18 cellular contexts compared by ENCODE assay signal in genomic region chr12:84874825-84875139, GRCh38. TPM values are rescaled to one million over a fixed set of nuclear protein-coding genes. Genes with fewer than 3 reads are reported as not detected.
DNase-seq lines count a peak whose midpoint lies in the region; ATAC-seq and TF ChIP-seq lines count a peak whose summit lies in the region.
"Had no signal": no experiment of that assay in that cellular context is flagged by ENCODE, and none has a peak within 500 bp of the region (broad histone marks: within the 10 kb centered on the region; RNA-seq: fewer than 3 reads in every experiment).

No MANE protein-coding gene starts in this region.

- TF ChIP-seq EP300 in esophagus muscularis mucosa (IDR thresholded peaks at IDR 0.05), result no peak

- DNase-seq in natural killer cell, result no peak
- DNase-seq in natural killer cell treated with Interleukin-12 subunit alpha and Interleukin-12 subunit beta and Interleukin-15 and Interleukin-18, amount 100 ng/mL, for 72 hours (ENCODE audit: low spot score), result no peak
- DNase-seq in HCT116 (ENCODE audit: low read depth, low spot score), result no peak
- DNase-seq in RWPE1 (ENCODE audit: low spot score), result no peak
- DNase-seq in DMS153 (lab: John Stamatoyannopoulos, UW), result no peak
- DNase-seq in esophagus muscularis mucosa (ENCODE audit: extremely low spot score), result no peak
- DNase-seq in stimulated activated naive CD8-positive, alpha-beta T cell treated with anti-CD3 and anti-CD28 coated beads, Interleukin-15, Interleukin-2, amounts not matched to agents 100 U/mL and 50 U/mL, for 24 hours, result no peak
- DNase-seq in stimulated activated CD4-positive, alpha-beta T cell treated with anti-CD3 and anti-CD28 coated beads, Interleukin-15, amount 100 ng/mL, for 24 hours, result no peak
- DNase-seq: activated CD8-positive, alpha-beta memory T cell treated with anti-CD3 and anti-CD28 coated beads, Interleukin-2, amount 10 ng/mL, durations not matched to agents 7 days and 5 days; activated naive CD4-positive, alpha-beta T cell treated with anti-CD3 and anti-CD28 coated beads, Interleukin-2, amount 10 ng/mL, durations not matched to agents 7 days and 5 days; heart right ventricle; left colon; NCI-H187; pancreas; right cardiac atrium; stomach had no signal

- H3K4me1 ChIP-seq in HCT116 (ENCODE audit: control insufficient read depth in 1 of 2, insufficient read depth in 2 of 2, low read length in 2 of 2) (no peaks in the 10 kb centered on the region), esophagus muscularis mucosa (no peaks in the 10 kb centered on the region)
- H3K4me1 ChIP-seq: heart right ventricle, pancreas, stomach had no signal

- H3K9me3 Mint-ChIP-seq in natural killer cell, result no peaks in the 10 kb centered on the region
- H3K9me3 Mint-ChIP-seq in natural killer cell treated with Interleukin-12 subunit alpha and Interleukin-12 subunit beta and Interleukin-15 and Interleukin-18, amount 100 ng/mL, for 72 hours, result no peaks in the 10 kb centered on the region
- H3K9me3 Mint-ChIP-seq: activated naive CD4-positive, alpha-beta T cell treated with anti-CD3 and anti-CD28 coated beads, Interleukin-2, amount 10 ng/mL, durations not matched to agents 7 days and 5 days had no signal

- no peak for TF ChIP-seq RAD21 in HCT116 (IDR thresholded peaks at IDR 0.05; ENCODE audit: low read depth)

- no peak overlapping the region for H3K27ac Mint-ChIP-seq in natural killer cell
- H3K27ac Mint-ChIP-seq in natural killer cell treated with Interleukin-12 subunit alpha and Interleukin-12 subunit beta and Interleukin-15 and Interleukin-18, amount 100 ng/mL, for 72 hours, result no peak overlapping the region
- H3K27ac Mint-ChIP-seq: activated CD8-positive, alpha-beta memory T cell treated with anti-CD3 and anti-CD28 coated beads, Interleukin-2, amount 10 ng/mL, durations not matched to agents 7 days and 5 days; activated naive CD4-positive, alpha-beta T cell treated with anti-CD3 and anti-CD28 coated beads, Interleukin-2, amount 10 ng/mL, durations not matched to agents 7 days and 5 days had no signal

- H3K9me2 ChIP-seq in HCT116 (ENCODE audit: insufficient read depth), result no peaks in the 10 kb centered on the region

- BruUV-seq in HCT116 (replicated peaks; lab: Mats Ljungman, UMichigan), result no TSS peak

- H3K9ac ChIP-seq in HCT116 (ENCODE audit: low read length), result no peak overlapping the region
- H3K9ac ChIP-seq: BLaER1 had no signal

- H3K79me2 ChIP-seq in HCT116 (ENCODE audit: insufficient read depth, low read length), result no peaks in the 10 kb centered on the region

- CTCF ChIA-PET in HCT116 (lab: Charles Lee) (interaction anchor here (1.0 to 6.7 kb wide), 5 partner anchors 9 to 567 kb away, joined by 3 to 132 read pairs (median 6); no protein-coding TSS in a partner anchor), RWPE1 (lab: Yijun Ruan, JAX) (interaction anchor here (0.6 to 5.4 kb wide), 6 partner anchors 10 to 154 kb away, joined by 3 to 59 read pairs (median 3); no protein-coding TSS in a partner anchor)

- H3K4me3 ChIP-seq in HCT116 (replicated peaks in 1 of 2; ENCODE audit: low read depth in 1 of 2, low read length in 2 of 2) (no peak overlapping the region), esophagus muscularis mucosa (no peak overlapping the region)
- H3K4me3 ChIP-seq: BLaER1, heart right ventricle, pancreas, stomach had no signal

- POLR2A ChIA-PET in HCT116 (lab: Charles Lee) (interaction anchor here (1.0 kb wide), 1 partner anchor 154 kb away, joined by 4 read pairs; no protein-coding TSS in a partner anchor), RWPE1 (lab: Yijun Ruan, JAX; ENCODE audit: low non-redundant PET) (no interaction called here)

- peak; percentile 38 for TF ChIP-seq CTCF in natural killer cell (IDR thresholded peaks at IDR 0.05)
- no peak for TF ChIP-seq CTCF in HCT116 (IDR thresholded peaks at IDR 0.05 in 2 of 3, conservative IDR thresholded peaks at IDR 0.05 in 1 of 3; ENCODE audit: borderline replicate concordance in 1 of 3, insufficient read depth in 1 of 3, low read depth in 2 of 3, low read length in 2 of 3)
- TF ChIP-seq CTCF in RWPE1 (conservative IDR thresholded peaks at IDR 0.05; ENCODE audit: low read depth), result peak; percentile 43
- TF ChIP-seq CTCF in esophagus muscularis mucosa (IDR thresholded peaks at IDR 0.05), result no peak

- ATAC-seq in natural killer cell (no peak), HCT116 (no peak)
- ATAC-seq in natural killer cell treated with Interleukin-12 subunit alpha and Interleukin-12 subunit beta and Interleukin-15 and Interleukin-18, amount 100 ng/mL, for 72 hours, result no peak
- no peak for ATAC-seq in stimulated activated naive CD8-positive, alpha-beta T cell treated with anti-CD3 and anti-CD28 coated beads, Interleukin-15, Interleukin-2, amounts not matched to agents 100 U/mL and 50 U/mL, for 24 hours

- H4K20me1 ChIP-seq in HCT116 (ENCODE audit: insufficient read depth), result no peaks in the 10 kb centered on the region
- H4K20me1 ChIP-seq: BLaER1 had no signal

- H2AFZ ChIP-seq in HCT116 (ENCODE audit: low read depth, low read length, poor library complexity, severe bottlenecking), result peak overlapping the region; percentile 6

- H3K27ac ChIP-seq in HCT116 (ENCODE audit: low read depth, low read length), result no peak overlapping the region
- H3K27ac ChIP-seq in RWPE1, result no peak overlapping the region
- H3K27ac ChIP-seq in esophagus muscularis mucosa (replicated peaks in 1 of 4), result no peak overlapping the region
- H3K27ac ChIP-seq: BLaER1, heart right ventricle, pancreas, stomach had no signal

- intact Hi-C loops in natural killer cell (cut with micrococcal nuclease), result loop anchor here (1.0 to 5.0 kb wide), 3 partner anchors 155 to 1048 kb away; no protein-coding TSS in a partner anchor
- intact Hi-C loops in HCT116 (cut with micrococcal nuclease), result loop anchor here (1.0 to 10.0 kb wide), 4 partner anchors 155 to 1050 kb away; no protein-coding TSS in a partner anchor
- intact Hi-C loops in esophagus muscularis mucosa (cut with DNase I), result loop anchor here (2.0 kb wide), 1 partner anchor 154 kb away; no protein-coding TSS in a partner anchor

- TF ChIP-seq POLR2A in HCT116 (IDR thresholded peaks at IDR 0.05; ENCODE audit: borderline replicate concordance, extremely low read depth, insufficient read depth, insufficient read length) (no peak), esophagus muscularis mucosa (IDR thresholded peaks at IDR 0.05; ENCODE audit: low read depth) (no peak)

- no peaks in the 10 kb centered on the region for H3K36me3 ChIP-seq in HCT116 (ENCODE audit: control insufficient read depth in 1 of 2, insufficient read depth in 2 of 2, low read length in 2 of 2)
- no peaks in the 10 kb centered on the region for H3K36me3 ChIP-seq in esophagus muscularis mucosa
- H3K36me3 ChIP-seq: BLaER1, heart right ventricle, pancreas, stomach had no signal

- H3K27me3 ChIP-seq in HCT116 (ENCODE audit: insufficient read depth, low read length) (no peaks in the 10 kb centered on the region), esophagus muscularis mucosa (no peaks in the 10 kb centered on the region)
- H3K27me3 ChIP-seq: BLaER1, stomach had no signal

- H3K36me3 Mint-ChIP-seq in natural killer cell, result no peaks in the 10 kb centered on the region
- no peaks in the 10 kb centered on the region for H3K36me3 Mint-ChIP-seq in natural killer cell treated with Interleukin-12 subunit alpha and Interleukin-12 subunit beta and Interleukin-15 and Interleukin-18, amount 100 ng/mL, for 72 hours
- H3K36me3 Mint-ChIP-seq: activated CD8-positive, alpha-beta memory T cell treated with anti-CD3 and anti-CD28 coated beads, Interleukin-2, amount 10 ng/mL, durations not matched to agents 7 days and 5 days; activated naive CD4-positive, alpha-beta T cell treated with anti-CD3 and anti-CD28 coated beads, Interleukin-2, amount 10 ng/mL, durations not matched to agents 7 days and 5 days had no signal

- H3K4me1 Mint-ChIP-seq in natural killer cell, result no peaks in the 10 kb centered on the region
- no peaks in the 10 kb centered on the region for H3K4me1 Mint-ChIP-seq in natural killer cell treated with Interleukin-12 subunit alpha and Interleukin-12 subunit beta and Interleukin-15 and Interleukin-18, amount 100 ng/mL, for 72 hours (ENCODE audit: low read depth in 2 of 2)
- H3K4me1 Mint-ChIP-seq: activated CD8-positive, alpha-beta memory T cell treated with anti-CD3 and anti-CD28 coated beads, Interleukin-2, amount 10 ng/mL, durations not matched to agents 7 days and 5 days; activated naive CD4-positive, alpha-beta T cell treated with anti-CD3 and anti-CD28 coated beads, Interleukin-2, amount 10 ng/mL, durations not matched to agents 7 days and 5 days had no signal

- H3K9me3 ChIP-seq in HCT116 (ENCODE audit: control insufficient read depth in 1 of 2, insufficient read depth in 1 of 2, low read depth in 1 of 2, low read length in 2 of 2) (no peaks in the 10 kb centered on the region), esophagus muscularis mucosa (no peaks in the 10 kb centered on the region)
- H3K9me3 ChIP-seq: BLaER1, heart right ventricle, pancreas, stomach had no signal

- RAD21 ChIA-PET in HCT116 (lab: Charles Lee; ENCODE audit: low non-redundant PET in 1 of 2, low total read pairs in 2 of 2, uncharacterized antibody in 2 of 2, unreplicated experiment in 2 of 2), result interaction anchor here in 1 of 2 experiments (1.0 kb wide), 1 partner anchor 155 kb away, joined by 3 read pairs; no protein-coding TSS in a partner anchor

- no peak overlapping the region for H3K4me3 Mint-ChIP-seq in natural killer cell
- no peak overlapping the region for H3K4me3 Mint-ChIP-seq in natural killer cell treated with Interleukin-12 subunit alpha and Interleukin-12 subunit beta and Interleukin-15 and Interleukin-18, amount 100 ng/mL, for 72 hours
- H3K4me3 Mint-ChIP-seq: activated CD8-positive, alpha-beta memory T cell treated with anti-CD3 and anti-CD28 coated beads, Interleukin-2, amount 10 ng/mL, durations not matched to agents 7 days and 5 days; activated naive CD4-positive, alpha-beta T cell treated with anti-CD3 and anti-CD28 coated beads, Interleukin-2, amount 10 ng/mL, durations not matched to agents 7 days and 5 days had no signal

- H3K4me2 ChIP-seq in HCT116 (ENCODE audit: low read length), result no peak overlapping the region
- H3K4me2 ChIP-seq: BLaER1 had no signal

- no peaks in the 10 kb centered on the region for H3K27me3 Mint-ChIP-seq in natural killer cell (ENCODE audit: low read depth in 2 of 2)
- H3K27me3 Mint-ChIP-seq in natural killer cell treated with Interleukin-12 subunit alpha and Interleukin-12 subunit beta and Interleukin-15 and Interleukin-18, amount 100 ng/mL, for 72 hours, result no peaks in the 10 kb centered on the region
- H3K27me3 Mint-ChIP-seq: activated CD8-positive, alpha-beta memory T cell treated with anti-CD3 and anti-CD28 coated beads, Interleukin-2, amount 10 ng/mL, durations not matched to agents 7 days and 5 days; activated naive CD4-positive, alpha-beta T cell treated with anti-CD3 and anti-CD28 coated beads, Interleukin-2, amount 10 ng/mL, durations not matched to agents 7 days and 5 days had no signal

TF ChIP-seq in HCT116, 20 proteins besides CTCF, POLR2A, EP300 and RAD21 (continues in another document):
- TF ChIP-seq JUND (IDR thresholded peaks at IDR 0.05) (no peak), SRF (IDR thresholded peaks at IDR 0.05; ENCODE audit: low read depth) (no peak)

RNA-seq across cellular contexts. Expression of gene SLC6A15, which starts 37.8 kb away (rescaled TPM):
- total RNA-seq in natural killer cell (not detected), HCT116 (2021; ENCODE audit: unreplicated experiment) (0.07 TPM), esophagus muscularis mucosa (1 to 10 TPM in 1 of 4 donors, under 1 TPM in 3; 0.40 to 1.3 (median 0.83) TPM)
- not detected for total RNA-seq in natural killer cell treated with Interleukin-12 subunit alpha and Interleukin-12 subunit beta and Interleukin-15 and Interleukin-18, amount 100 ng/mL, for 72 hours
- polyA plus RNA-seq in HCT116 (2012), result not detected in 2 replicates
- total RNA-seq: A172; activated CD8-positive, alpha-beta memory T cell treated with anti-CD3 and anti-CD28 coated beads, Interleukin-2, amount 10 ng/mL, durations not matched to agents 7 days and 5 days; heart right ventricle; pancreas; right cardiac atrium had no signal
- polyA plus RNA-seq: heart right ventricle had no signal

Comparison
In these comparisons a context has a peak if more than half of its experiments do, and no peak if none do; other contexts are left out.
1. CTCF ChIP-seq: peak in natural killer cell (single experiment) and RWPE1 (single experiment); none in HCT116 (0 of 3) and esophagus muscularis mucosa (0 of 3).